1 cellular context compared by ENCODE assay signal in genomic region chr7:142431491-142431890, GRCh38.
TF ChIP-seq lines count a peak whose summit lies in the region.

No MANE protein-coding gene starts in this region.

TF ChIP-seq in GM23338, 12 proteins besides CTCF, POLR2A, EP300 and RAD21 (continued from another document):
- no peak for TF ChIP-seq ZNF462 (CRISPR knock-in tag; IDR thresholded peaks at IDR 0.05)
- TF ChIP-seq REST (IDR thresholded peaks at IDR 0.05; ENCODE audit: unreplicated experiment) = no peak
